ENCODE assay signal across 1 cellular context in the genomic region with DNA sequence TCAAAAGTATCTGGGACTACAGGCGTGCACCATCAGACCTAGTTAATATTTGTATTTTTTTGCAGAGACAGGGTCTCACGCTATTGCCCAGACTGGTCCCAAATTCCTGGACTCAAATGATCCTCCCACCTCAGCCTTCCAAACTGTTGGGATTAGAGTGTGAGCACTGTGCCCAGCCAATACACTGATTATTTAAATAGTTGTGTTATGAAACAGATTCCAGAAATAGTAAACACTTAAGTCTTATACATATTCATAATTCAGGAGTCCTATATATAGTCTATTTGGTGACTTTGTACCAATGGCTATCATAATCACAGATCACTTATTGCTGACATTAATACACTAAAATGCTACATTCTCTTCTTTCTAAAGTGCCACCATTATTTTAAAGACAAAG.
TF ChIP-seq lines count a peak whose summit lies in the region.

No MANE protein-coding gene starts in this region.

TF ChIP-seq in GM12878, 131 proteins besides CTCF, POLR2A, EP300 and RAD21:
- TF ChIP-seq RAD51 (IDR thresholded peaks at IDR 0.05): no peak
- no peak for TF ChIP-seq IKZF1 (conservative IDR thresholded peaks at IDR 0.05)
- no peak for TF ChIP-seq KAT2A (conservative IDR thresholded peaks at IDR 0.05; ENCODE audit: control insufficient read depth, low read depth, low read length)
- no peak for TF ChIP-seq MEF2B (IDR thresholded peaks at IDR 0.05; ENCODE audit: partially characterized antibody, poor library complexity, severe bottlenecking)
- no peak for TF ChIP-seq TCF12 (IDR thresholded peaks at IDR 0.05; ENCODE audit: low read depth, low read length)
- TF ChIP-seq SMAD1 (IDR thresholded peaks at IDR 0.05; ENCODE audit: low read depth, partially characterized antibody): no peak
- TF ChIP-seq BHLHE40 (IDR thresholded peaks at IDR 0.05; ENCODE audit: borderline replicate concordance in 1 of 2, low read depth in 2 of 2, low read length in 1 of 2): no peak
- TF ChIP-seq HDAC2 (IDR thresholded peaks at IDR 0.05): no peak
- TF ChIP-seq ZNF274 (IDR thresholded peaks at IDR 0.05; ENCODE audit: insufficient read depth, insufficient read length): no peak
- TF ChIP-seq, protein P1, sequence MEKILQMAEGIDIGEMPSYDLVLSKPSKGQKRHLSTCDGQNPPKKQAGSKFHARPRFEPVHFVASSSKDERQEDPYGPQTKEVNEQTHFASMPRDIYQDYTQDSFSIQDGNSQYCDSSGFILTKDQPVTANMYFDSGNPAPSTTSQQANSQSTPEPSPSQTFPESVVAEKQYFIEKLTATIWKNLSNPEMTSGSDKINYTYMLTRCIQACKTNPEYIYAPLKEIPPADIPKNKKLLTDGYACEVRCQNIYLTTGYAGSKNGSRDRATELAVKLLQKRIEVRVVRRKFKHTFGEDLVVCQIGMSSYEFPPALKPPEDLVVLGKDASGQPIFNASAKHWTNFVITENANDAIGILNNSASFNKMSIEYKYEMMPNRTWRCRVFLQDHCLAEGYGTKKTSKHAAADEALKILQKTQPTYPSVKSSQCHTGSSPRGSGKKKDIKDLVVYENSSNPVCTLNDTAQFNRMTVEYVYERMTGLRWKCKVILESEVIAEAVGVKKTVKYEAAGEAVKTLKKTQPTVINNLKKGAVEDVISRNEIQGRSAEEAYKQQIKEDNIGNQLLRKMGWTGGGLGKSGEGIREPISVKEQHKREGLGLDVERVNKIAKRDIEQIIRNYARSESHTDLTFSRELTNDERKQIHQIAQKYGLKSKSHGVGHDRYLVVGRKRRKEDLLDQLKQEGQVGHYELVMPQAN (conservative IDR thresholded peaks at IDR 0.05): no peak
- TF ChIP-seq CBFB (IDR thresholded peaks at IDR 0.05; ENCODE audit: low read depth): no peak
- TF ChIP-seq, protein P2, sequence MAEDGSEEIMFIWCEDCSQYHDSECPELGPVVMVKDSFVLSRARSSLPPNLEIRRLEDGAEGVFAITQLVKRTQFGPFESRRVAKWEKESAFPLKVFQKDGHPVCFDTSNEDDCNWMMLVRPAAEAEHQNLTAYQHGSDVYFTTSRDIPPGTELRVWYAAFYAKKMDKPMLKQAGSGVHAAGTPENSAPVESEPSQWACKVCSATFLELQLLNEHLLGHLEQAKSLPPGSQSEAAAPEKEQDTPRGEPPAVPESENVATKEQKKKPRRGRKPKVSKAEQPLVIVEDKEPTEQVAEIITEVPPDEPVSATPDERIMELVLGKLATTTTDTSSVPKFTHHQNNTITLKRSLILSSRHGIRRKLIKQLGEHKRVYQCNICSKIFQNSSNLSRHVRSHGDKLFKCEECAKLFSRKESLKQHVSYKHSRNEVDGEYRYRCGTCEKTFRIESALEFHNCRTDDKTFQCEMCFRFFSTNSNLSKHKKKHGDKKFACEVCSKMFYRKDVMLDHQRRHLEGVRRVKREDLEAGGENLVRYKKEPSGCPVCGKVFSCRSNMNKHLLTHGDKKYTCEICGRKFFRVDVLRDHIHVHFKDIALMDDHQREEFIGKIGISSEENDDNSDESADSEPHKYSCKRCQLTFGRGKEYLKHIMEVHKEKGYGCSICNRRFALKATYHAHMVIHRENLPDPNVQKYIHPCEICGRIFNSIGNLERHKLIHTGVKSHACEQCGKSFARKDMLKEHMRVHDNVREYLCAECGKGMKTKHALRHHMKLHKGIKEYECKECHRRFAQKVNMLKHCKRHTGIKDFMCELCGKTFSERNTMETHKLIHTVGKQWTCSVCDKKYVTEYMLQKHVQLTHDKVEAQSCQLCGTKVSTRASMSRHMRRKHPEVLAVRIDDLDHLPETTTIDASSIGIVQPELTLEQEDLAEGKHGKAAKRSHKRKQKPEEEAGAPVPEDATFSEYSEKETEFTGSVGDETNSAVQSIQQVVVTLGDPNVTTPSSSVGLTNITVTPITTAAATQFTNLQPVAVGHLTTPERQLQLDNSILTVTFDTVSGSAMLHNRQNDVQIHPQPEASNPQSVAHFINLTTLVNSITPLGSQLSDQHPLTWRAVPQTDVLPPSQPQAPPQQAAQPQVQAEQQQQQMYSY (CRISPR knock-in tag; IDR thresholded peaks at IDR 0.05): no peak
